In the genomic region with DNA sequence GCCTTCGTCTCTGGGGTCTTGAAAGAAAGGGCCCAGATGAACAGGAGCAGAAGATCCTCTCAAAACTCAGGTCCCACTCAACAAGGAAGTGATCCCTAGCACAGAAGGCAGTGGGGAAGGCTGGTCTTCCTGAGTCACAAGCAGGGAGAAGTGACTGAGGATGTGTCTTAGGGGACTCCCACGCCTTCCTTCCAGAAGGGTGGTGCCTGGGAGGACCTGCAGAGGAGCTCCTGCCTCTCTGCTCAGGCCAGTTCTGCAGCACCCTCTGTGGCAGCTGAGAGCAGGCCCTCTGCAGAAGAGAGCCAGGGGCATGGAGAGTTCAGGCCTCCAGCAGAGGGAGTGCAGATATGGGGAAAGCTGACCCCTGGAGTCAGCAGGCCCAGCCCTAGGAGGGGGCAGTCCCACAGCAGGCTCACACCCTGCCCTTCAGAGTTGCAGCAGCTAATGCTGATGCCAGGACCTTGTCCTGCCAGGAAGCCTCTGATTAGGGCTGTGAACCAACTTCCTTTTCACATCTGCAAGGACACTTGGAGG, we compare ENCODE assay signal across 8 cellular contexts.
DNase-seq lines count a peak whose midpoint lies in the region; ATAC-seq and TF ChIP-seq lines count a peak whose summit lies in the region.
"Not testable (repeated sequence)": the region's sequence is repeated elsewhere in the genome, so short reads cannot be mapped to it uniquely, and the experiment has no call there.

No MANE protein-coding gene starts in this region.

- H3K27ac Mint-ChIP-seq in activated naive CD4-positive, alpha-beta T cell treated with anti-CD3 and anti-CD28 coated beads, Interleukin-2, amount 50 U/mL, for 24 hours = peak overlapping the region; percentile 87

- not testable (repeated sequence) for H3K9me3 ChIP-seq in SJCRH30 (replicated peaks); upper lobe of left lung

- 47 to 71% methylated on average over 2 of the region's 2 CpGs for WGBS in upper lobe of left lung, 2 donors

- peak in 1 of 4 donors; percentile 28 for TF ChIP-seq POLR2A in upper lobe of left lung (IDR thresholded peaks at IDR 0.05)

- peak overlapping the region; percentile 30 for H3K4me3 Mint-ChIP-seq in activated naive CD4-positive, alpha-beta T cell treated with anti-CD3 and anti-CD28 coated beads, Interleukin-2, amount 50 U/mL, for 24 hours

- not testable (repeated sequence) for H3K27ac ChIP-seq in KMS-11, SJCRH30
- peak overlapping the region in 3 of 4 donors; percentile 37 to 57 (median 46) for H3K27ac ChIP-seq in upper lobe of left lung

- H3K27me3 Mint-ChIP-seq in activated naive CD4-positive, alpha-beta T cell treated with anti-CD3 and anti-CD28 coated beads, Interleukin-2, amount 50 U/mL, for 24 hours = not testable (repeated sequence)

- DNase-seq in EH (ENCODE audit: low read depth) = peak; percentile 59
- DNase-seq in SJCRH30 = peak; percentile 53 to 71
- DNase-seq in fibroblast of villous mesenchyme (ENCODE audit: low read depth) = peak; percentile 33
- peak; percentile 49 for DNase-seq in myocyte (ENCODE audit: low read depth)
- DNase-seq in upper lobe of left lung = peak in 1 of 2 donors; percentile 71

- H3K4me2 ChIP-seq in KMS-11 = not testable (repeated sequence)

- not testable (repeated sequence) for H4K20me1 ChIP-seq in KMS-11 (ENCODE audit: insufficient read depth)

- ATAC-seq in GM21786 (IDR thresholded peaks at IDR 0.05; ENCODE audit: unreplicated experiment) (peak; percentile 43), upper lobe of left lung (ENCODE audit: low FRiP score in 2 of 2) (peak; percentile 85 to 87)

- TF ChIP-seq EP300 in upper lobe of left lung (IDR thresholded peaks at IDR 0.05) = not testable (repeated sequence)

- H3K36me3 ChIP-seq in KMS-11 (ENCODE audit: insufficient read depth); SJCRH30; upper lobe of left lung: not testable (repeated sequence)

- TF ChIP-seq CTCF in KMS-11 (conservative IDR thresholded peaks at IDR 0.05; ENCODE audit: low read depth, low read length) = 0 out of 2 replicates have a peak, but pooled peaks have one; percentile 23
- peak; percentile 35 for TF ChIP-seq CTCF in fibroblast of villous mesenchyme (IDR thresholded peaks at IDR 0.05; ENCODE audit: insufficient read depth, low read depth, low read length)
- TF ChIP-seq CTCF in upper lobe of left lung (IDR thresholded peaks at IDR 0.05) = peak in 4 of 6 experiments; percentile 7 to 44 (median 24)

- not testable (repeated sequence) for H3K27me3 ChIP-seq in KMS-11 (ENCODE audit: insufficient read depth, low read depth); SJCRH30; upper lobe of left lung

- peak overlapping the region; percentile 17; the same call in 1 of the 2 replicates for H2AFZ ChIP-seq in KMS-11 (ENCODE audit: low read depth)

- not testable (repeated sequence) for H3K4me3 ChIP-seq in KMS-11 (IDR thresholded peaks at IDR 0.05; ENCODE audit: insufficient read depth, low read depth, low read length); SJCRH30; fibroblast of villous mesenchyme (ENCODE audit: low read depth, low read length); upper lobe of left lung

- H3K36me3 Mint-ChIP-seq in activated naive CD4-positive, alpha-beta T cell treated with anti-CD3 and anti-CD28 coated beads, Interleukin-2, amount 50 U/mL, for 24 hours = not testable (repeated sequence)

- not testable (repeated sequence) for H3K79me2 ChIP-seq in KMS-11 (ENCODE audit: insufficient read depth, low read depth)

- H3K9ac ChIP-seq in KMS-11 = not testable (repeated sequence)

- H3K9me3 Mint-ChIP-seq in activated naive CD4-positive, alpha-beta T cell treated with anti-CD3 and anti-CD28 coated beads, Interleukin-2, amount 50 U/mL, for 24 hours = not testable (repeated sequence)

- H3K4me1 ChIP-seq in KMS-11 (ENCODE audit: low read depth, poor library complexity, severe bottlenecking) (peaks cover 37% of the 10 kb centered on the region), SJCRH30 (peaks cover 22% of the 10 kb centered on the region)
- not testable (repeated sequence) for H3K4me1 ChIP-seq in upper lobe of left lung

- H3K4me1 Mint-ChIP-seq in activated naive CD4-positive, alpha-beta T cell treated with anti-CD3 and anti-CD28 coated beads, Interleukin-2, amount 50 U/mL, for 24 hours = peaks cover 61% of the 10 kb centered on the region
